In the genomic region with DNA sequence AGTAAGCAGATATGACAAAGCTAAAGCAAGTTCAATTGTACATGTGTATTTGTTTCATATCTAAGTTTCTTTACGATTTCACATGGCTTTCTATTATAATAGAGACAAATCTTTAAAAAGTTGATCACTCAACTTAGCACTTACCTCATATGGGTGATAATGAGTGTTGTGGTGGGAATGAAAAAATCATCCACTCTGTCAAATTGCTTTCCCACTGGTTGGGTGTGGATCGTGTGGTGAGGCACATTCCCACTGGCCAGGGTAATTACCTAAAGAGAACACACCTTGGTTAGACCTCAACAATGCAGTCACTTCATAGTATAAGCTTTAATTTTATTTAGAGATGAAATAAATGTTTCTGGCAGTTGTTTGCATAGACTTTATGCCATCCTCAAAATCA, we compare ENCODE assay signal across 8 cellular contexts.
"Had no signal": no experiment of that assay in that cellular context is flagged by ENCODE, and none has a peak within 500 bp of the region (broad histone marks: within the 10 kb centered on the region; RNA-seq: fewer than 3 reads in every experiment).

No MANE protein-coding gene starts in this region.

- H3K4me2 ChIP-seq: GM23338 had no signal

- FAIRE-seq: H1, H54, HTR-8/SVneo, K562 had no signal

- H3K27ac Mint-ChIP-seq: GM23338, H9 had no signal

- DNase-seq: H9, HCEC 1CT, IMR-90 had no signal

- H3K9me3 Mint-ChIP-seq: GM23338, H9 had no signal

- H3K4me3 Mint-ChIP-seq: GM23338, H9 had no signal

- H3K4me3 ChIP-seq: GM23338, K562 had no signal

- H2AFZ ChIP-seq: GM23338 had no signal

- H3K4me1 Mint-ChIP-seq: GM23338 had no signal

- ATAC-seq: GM23338, K562 had no signal
